1 cellular context compared by ENCODE assay signal in the genomic region with DNA sequence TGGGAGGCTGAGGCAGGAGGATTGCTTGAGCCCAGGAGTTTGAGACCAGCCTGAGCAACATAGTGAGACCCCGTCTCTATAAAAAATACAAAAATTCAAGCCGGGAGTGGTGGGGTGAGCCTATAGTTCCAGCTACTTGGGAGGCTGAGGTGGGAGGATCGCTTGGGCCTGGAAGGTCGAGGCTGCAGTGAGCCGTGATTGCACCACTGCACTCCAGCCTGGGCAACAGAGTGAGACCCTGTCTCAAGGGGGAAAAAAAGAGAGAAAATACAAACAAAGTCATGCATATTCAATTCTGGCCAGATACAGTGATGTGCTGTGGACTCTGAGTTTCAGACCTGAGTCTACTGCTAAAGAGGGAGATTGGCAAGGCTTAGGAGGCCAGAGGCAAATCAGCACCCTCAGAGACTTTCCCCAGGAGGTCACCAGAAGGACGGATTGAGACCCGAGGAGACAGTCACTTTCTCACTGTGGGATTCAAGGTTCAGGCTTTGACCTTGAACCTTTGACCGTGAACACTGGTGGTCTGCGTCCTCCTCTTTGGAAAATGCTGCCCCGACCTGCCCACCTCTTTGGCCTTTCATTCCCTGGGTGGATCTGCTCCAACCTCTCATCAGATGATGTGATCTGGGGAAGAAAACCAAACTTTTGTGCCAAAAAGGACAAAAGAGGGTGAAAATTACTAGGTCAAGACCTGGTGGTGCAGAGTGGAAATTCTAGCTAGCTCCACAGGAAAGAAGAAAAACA.
TF ChIP-seq lines count a peak whose summit lies in the region.

No MANE protein-coding gene starts in this region.

TF ChIP-seq in IMR-90, 13 proteins besides CTCF, POLR2A, EP300 and RAD21:
- no peak for TF ChIP-seq MAFK (IDR thresholded peaks at IDR 0.05; ENCODE audit: low read depth, low read length)
- no peak for TF ChIP-seq CHD1 (IDR thresholded peaks at IDR 0.05; ENCODE audit: low read depth, low read length)
- TF ChIP-seq, protein P1, sequence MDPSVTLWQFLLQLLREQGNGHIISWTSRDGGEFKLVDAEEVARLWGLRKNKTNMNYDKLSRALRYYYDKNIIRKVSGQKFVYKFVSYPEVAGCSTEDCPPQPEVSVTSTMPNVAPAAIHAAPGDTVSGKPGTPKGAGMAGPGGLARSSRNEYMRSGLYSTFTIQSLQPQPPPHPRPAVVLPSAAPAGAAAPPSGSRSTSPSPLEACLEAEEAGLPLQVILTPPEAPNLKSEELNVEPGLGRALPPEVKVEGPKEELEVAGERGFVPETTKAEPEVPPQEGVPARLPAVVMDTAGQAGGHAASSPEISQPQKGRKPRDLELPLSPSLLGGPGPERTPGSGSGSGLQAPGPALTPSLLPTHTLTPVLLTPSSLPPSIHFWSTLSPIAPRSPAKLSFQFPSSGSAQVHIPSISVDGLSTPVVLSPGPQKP (IDR thresholded peaks at IDR 0.05; ENCODE audit: borderline replicate concordance, low read depth, low read length) = no peak
- no peak for TF ChIP-seq CEBPB (IDR thresholded peaks at IDR 0.05; ENCODE audit: low read depth, low read length)
- TF ChIP-seq RCOR1 (IDR thresholded peaks at IDR 0.05; ENCODE audit: insufficient replicate concordance, low read length) = no peak
- TF ChIP-seq, protein P2, sequence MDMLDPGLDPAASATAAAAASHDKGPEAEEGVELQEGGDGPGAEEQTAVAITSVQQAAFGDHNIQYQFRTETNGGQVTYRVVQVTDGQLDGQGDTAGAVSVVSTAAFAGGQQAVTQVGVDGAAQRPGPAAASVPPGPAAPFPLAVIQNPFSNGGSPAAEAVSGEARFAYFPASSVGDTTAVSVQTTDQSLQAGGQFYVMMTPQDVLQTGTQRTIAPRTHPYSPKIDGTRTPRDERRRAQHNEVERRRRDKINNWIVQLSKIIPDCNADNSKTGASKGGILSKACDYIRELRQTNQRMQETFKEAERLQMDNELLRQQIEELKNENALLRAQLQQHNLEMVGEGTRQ (IDR thresholded peaks at IDR 0.05; ENCODE audit: low read depth, low read length) = no peak
- TF ChIP-seq BHLHE40 (IDR thresholded peaks at IDR 0.05; ENCODE audit: low read depth, low read length) = no peak
- no peak for TF ChIP-seq NFE2L2 (IDR thresholded peaks at IDR 0.05; ENCODE audit: low read depth, low read length)
- TF ChIP-seq SMC3 (IDR thresholded peaks at IDR 0.05; ENCODE audit: low read depth, low read length) = no peak
